18 cellular contexts compared by ENCODE assay signal in the genomic region with DNA sequence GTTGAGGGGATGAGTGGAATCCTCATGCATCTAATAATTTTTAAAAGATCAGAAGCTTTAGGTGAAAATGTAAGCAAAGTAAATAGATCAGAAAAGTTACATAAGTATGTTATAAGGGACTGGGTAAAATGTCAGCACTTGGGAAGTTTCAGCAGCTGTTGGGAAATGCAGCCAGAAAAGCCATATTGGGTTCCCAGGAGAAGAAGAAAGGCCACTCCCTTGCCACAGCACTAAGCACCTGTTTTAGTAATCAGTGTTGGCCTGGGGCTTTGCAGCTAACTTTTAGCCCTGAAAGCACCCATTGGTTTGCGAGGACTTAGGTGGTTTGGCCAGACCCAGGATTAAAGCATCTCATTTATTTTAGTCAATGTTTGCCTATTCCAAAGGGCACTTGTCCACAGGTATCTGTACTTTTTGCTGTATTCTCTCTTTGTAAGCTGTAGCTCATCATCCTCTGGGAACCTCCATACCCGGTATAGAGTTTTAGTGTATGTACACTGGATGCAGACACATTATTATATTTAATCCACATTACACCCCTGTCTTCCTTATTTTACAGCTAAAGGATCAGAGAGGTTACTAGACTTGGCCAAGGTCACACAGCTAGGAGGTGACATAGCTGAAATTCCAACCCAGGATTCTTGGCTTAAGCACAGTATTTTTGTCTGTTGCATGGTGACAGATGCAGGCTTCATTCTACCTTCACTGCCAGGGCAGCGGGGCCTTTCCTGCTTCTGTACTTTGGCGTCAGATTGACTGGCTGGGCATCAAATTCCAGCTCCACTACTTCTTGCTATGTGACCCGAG.
DNase-seq lines count a peak whose midpoint lies in the region; ATAC-seq and TF ChIP-seq lines count a peak whose summit lies in the region.
"Had no signal": no experiment of that assay in that cellular context is flagged by ENCODE, and none has a peak within 500 bp of the region (broad histone marks: within the 10 kb centered on the region; RNA-seq: fewer than 3 reads in every experiment).

No MANE protein-coding gene starts in this region.

- no peak overlapping the region for H3K4me2 ChIP-seq in neuronal stem cell (ENCODE audit: insufficient read depth, low read length, poor library complexity, severe bottlenecking)

- H2BK15ac ChIP-seq in neuronal stem cell (ENCODE audit: low read length) = no peak overlapping the region

- peaks cover 5% of the 10 kb centered on the region for H3K27me3 Mint-ChIP-seq in activated CD8-positive, alpha-beta memory T cell treated with anti-CD3 and anti-CD28 coated beads, Interleukin-2, amount 10 ng/mL, durations not matched to agents 7 days and 5 days
- H3K27me3 Mint-ChIP-seq: activated CD4-positive, alpha-beta memory T cell treated with anti-CD3 and anti-CD28 coated beads for 36 hours; activated naive CD4-positive, alpha-beta T cell treated with anti-CD3 and anti-CD28 coated beads, Interleukin-2, amount 50 U/mL, for 24 hours; stimulated activated naive B cell treated with anti-CD40 and anti-IgM and Interleukin-4, amounts not matched to agents 10 μg/mL and 1 μg/mL and 100 μg/mL, for 72 hours had no signal

- no peak overlapping the region for H3K4me3 Mint-ChIP-seq in activated CD8-positive, alpha-beta memory T cell treated with anti-CD3 and anti-CD28 coated beads, Interleukin-2, amount 10 ng/mL, durations not matched to agents 7 days and 5 days
- H3K4me3 Mint-ChIP-seq: activated CD4-positive, alpha-beta memory T cell treated with anti-CD3 and anti-CD28 coated beads for 36 hours; activated naive CD4-positive, alpha-beta T cell treated with anti-CD3 and anti-CD28 coated beads, Interleukin-2, amount 50 U/mL, for 24 hours; activated T-cell treated with anti-CD3 and anti-CD28 coated beads, Interleukin-2, amount 50 U/mL, for 4 hours; stimulated activated naive B cell treated with anti-CD40 and anti-IgM and Interleukin-4, amounts not matched to agents 10 μg/mL and 1 μg/mL and 100 μg/mL, for 72 hours had no signal

- no peak overlapping the region for H3K23ac ChIP-seq in neuronal stem cell (ENCODE audit: low read depth, low read length, poor library complexity)

- peaks cover 6 to 7% of the 10 kb centered on the region in 2 donors for H3K4me1 ChIP-seq in neuronal stem cell (ENCODE audit: control insufficient read depth in 2 of 2, insufficient read depth in 1 of 2, low read depth in 1 of 2, low read length in 2 of 2)

- no peak overlapping the region for H3K18ac ChIP-seq in neuronal stem cell (ENCODE audit: low read length)

- no peak overlapping the region for H4K91ac ChIP-seq in neuronal stem cell (ENCODE audit: low read depth, low read length, poor library complexity)

- no peaks in the 10 kb centered on the region for H3K4me1 Mint-ChIP-seq in activated CD8-positive, alpha-beta memory T cell treated with anti-CD3 and anti-CD28 coated beads, Interleukin-2, amount 10 ng/mL, durations not matched to agents 7 days and 5 days
- H3K4me1 Mint-ChIP-seq: activated naive CD4-positive, alpha-beta T cell treated with anti-CD3 and anti-CD28 coated beads, Interleukin-2, amount 50 U/mL, for 24 hours had no signal

- no peak for TF ChIP-seq CTCF in AG10803 (conservative IDR thresholded peaks at IDR 0.05; ENCODE audit: low read length)

- no peak overlapping the region for H2BK120ac ChIP-seq in neuronal stem cell (ENCODE audit: low read depth, low read length)

- H3K79me1 ChIP-seq in neuronal stem cell (ENCODE audit: low read depth, low read length) = no peaks in the 10 kb centered on the region

- no peak overlapping the region for H2AK5ac ChIP-seq in neuronal stem cell (ENCODE audit: low read depth, low read length)

- peak; percentile 32 to 50 for ATAC-seq in left cardiac atrium
- ATAC-seq in activated CD8-positive, alpha-beta memory T cell treated with anti-CD3 and anti-CD28 coated beads, Interleukin-2, amount 10 ng/mL, durations not matched to agents 7 days and 5 days = no peak
- ATAC-seq: activated T-cell treated with anti-CD3 and anti-CD28 coated beads, Interleukin-2, amount 50 U/mL, for 4 hours; HCT116; stimulated activated naive B cell treated with anti-CD40 and anti-IgM and Interleukin-4, amounts not matched to agents 10 μg/mL and 1 μg/mL and 100 μg/mL, for 72 hours had no signal

- intact Hi-C loops in left cardiac atrium (cut with DNase I) = no loop called here

- H3K27me3 ChIP-seq in neuronal stem cell (ENCODE audit: control insufficient read depth in 3 of 3, insufficient read depth in 3 of 3, low read depth in 1 of 3, low read length in 3 of 3) = no peaks in the 10 kb centered on the region

- DNase-seq in AG10803 (ENCODE audit: low read depth) (peak; percentile 41), NCI-H446 treated with DMSO at 0.1 percent for 48 hours (lab: John Stamatoyannopoulos, UW) (peak; percentile 46), left cardiac atrium (peak; percentile 41), neuronal stem cell (ENCODE audit: low spot score) (no peak), NCI-H748 (lab: John Stamatoyannopoulos, UW; ENCODE audit: unreplicated experiment) (no peak), SIG-M5 (lab: John Stamatoyannopoulos, UW) (no peak)
- DNase-seq in activated CD8-positive, alpha-beta memory T cell treated with anti-CD3 and anti-CD28 coated beads, Interleukin-2, amount 10 ng/mL, durations not matched to agents 7 days and 5 days = no peak
- no peak for DNase-seq in stimulated activated CD4-positive, alpha-beta T cell treated with anti-CD3 and anti-CD28 coated beads, Interleukin-1b, Interleukin-23, amount 100 ng/mL, for 48 hours
- DNase-seq: activated CD4-positive, alpha-beta memory T cell treated with anti-CD3 and anti-CD28 coated beads for 36 hours; activated T-cell treated with anti-CD3 and anti-CD28 coated beads, Interleukin-2, amount 50 U/mL, for 4 hours; effector CD8-positive, alpha-beta T cell; NCI-H1436 treated with DMSO at 0.1 percent for 48 hours; NCI-H345; stimulated activated CD4-positive, alpha-beta T cell treated with anti-CD3 and anti-CD28 coated beads, Interleukin-12 subunit alpha, Interleukin-12 subunit beta, amount 100 ng/mL, for 4 hours; stimulated activated naive B cell treated with anti-CD40 and anti-IgM and Interleukin-4, amounts not matched to agents 10 μg/mL and 1 μg/mL and 100 μg/mL, for 72 hours; WERI-Rb-1 had no signal

- no peak overlapping the region for H2BK5ac ChIP-seq in neuronal stem cell (ENCODE audit: low read length)

- WGBS in neuronal stem cell (ENCODE audit: extremely low coverage in 2 of 2, insufficient read length in 2 of 2, insufficient replicate concordance in 1 of 2), 2 donors = no CpG with 5 or more reads among the region's 5 CpGs

- peak overlapping the region; percentile 53 for H2BK12ac ChIP-seq in neuronal stem cell (ENCODE audit: low read length)

- CTCF ChIA-PET in activated CD8-positive, alpha-beta memory T cell treated with anti-CD3 and anti-CD28 coated beads, Interleukin-2, amount 10 ng/mL, durations not matched to agents 7 days and 5 days (lab: Charles Lee) = interaction anchor here (1.2 kb wide), 1 partner anchor 204 kb away, joined by 3 read pairs; no protein-coding TSS in a partner anchor

- no peaks in the 10 kb centered on the region for H3K36me3 Mint-ChIP-seq in activated CD8-positive, alpha-beta memory T cell treated with anti-CD3 and anti-CD28 coated beads, Interleukin-2, amount 10 ng/mL, durations not matched to agents 7 days and 5 days
- H3K36me3 Mint-ChIP-seq: activated CD4-positive, alpha-beta memory T cell treated with anti-CD3 and anti-CD28 coated beads for 36 hours; activated naive CD4-positive, alpha-beta T cell treated with anti-CD3 and anti-CD28 coated beads, Interleukin-2, amount 50 U/mL, for 24 hours; stimulated activated naive B cell treated with anti-CD40 and anti-IgM and Interleukin-4, amounts not matched to agents 10 μg/mL and 1 μg/mL and 100 μg/mL, for 72 hours had no signal

- no peak overlapping the region for H3K14ac ChIP-seq in neuronal stem cell (ENCODE audit: low read length)

- H3K4me3 ChIP-seq in AG10803 (ENCODE audit: low read length) = no peak overlapping the region
- H3K4me3 ChIP-seq in neuronal stem cell (ENCODE audit: low read length in 2 of 2) = no peak overlapping the region

- H3K36me3 ChIP-seq in neuronal stem cell (replicated peaks in 1 of 2; ENCODE audit: control insufficient read depth in 2 of 2, insufficient read depth in 2 of 2, low read length in 2 of 2) = no peaks in the 10 kb centered on the region
- H3K36me3 ChIP-seq: WERI-Rb-1 had no signal

- H2AFZ ChIP-seq in neuronal stem cell (ENCODE audit: low read length) = no peak overlapping the region

- H3K27ac ChIP-seq in neuronal stem cell (replicated peaks; ENCODE audit: low read length) = no peak overlapping the region
- H3K27ac ChIP-seq: WERI-Rb-1 had no signal

- H3K4ac ChIP-seq in neuronal stem cell (ENCODE audit: low read length) = no peak overlapping the region

- no peak overlapping the region for H3K27ac Mint-ChIP-seq in activated CD8-positive, alpha-beta memory T cell treated with anti-CD3 and anti-CD28 coated beads, Interleukin-2, amount 10 ng/mL, durations not matched to agents 7 days and 5 days
- H3K27ac Mint-ChIP-seq: activated CD4-positive, alpha-beta memory T cell treated with anti-CD3 and anti-CD28 coated beads for 36 hours; activated naive CD4-positive, alpha-beta T cell treated with anti-CD3 and anti-CD28 coated beads, Interleukin-2, amount 50 U/mL, for 24 hours; stimulated activated naive B cell treated with anti-CD40 and anti-IgM and Interleukin-4, amounts not matched to agents 10 μg/mL and 1 μg/mL and 100 μg/mL, for 72 hours had no signal

- no peaks in the 10 kb centered on the region for H3K9me3 Mint-ChIP-seq in activated CD8-positive, alpha-beta memory T cell treated with anti-CD3 and anti-CD28 coated beads, Interleukin-2, amount 10 ng/mL, durations not matched to agents 7 days and 5 days (ENCODE audit: low read depth)
- H3K9me3 Mint-ChIP-seq: activated CD4-positive, alpha-beta memory T cell treated with anti-CD3 and anti-CD28 coated beads for 36 hours; activated naive CD4-positive, alpha-beta T cell treated with anti-CD3 and anti-CD28 coated beads, Interleukin-2, amount 50 U/mL, for 24 hours; activated T-cell treated with anti-CD3 and anti-CD28 coated beads, Interleukin-2, amount 50 U/mL, for 4 hours; stimulated activated naive B cell treated with anti-CD40 and anti-IgM and Interleukin-4, amounts not matched to agents 10 μg/mL and 1 μg/mL and 100 μg/mL, for 72 hours had no signal

- no peak overlapping the region for H4K8ac ChIP-seq in neuronal stem cell (ENCODE audit: low read depth, low read length)

- no peaks in the 10 kb centered on the region for H3K9me3 ChIP-seq in neuronal stem cell (replicated peaks in 1 of 2; ENCODE audit: control insufficient read depth in 2 of 2, insufficient read depth in 1 of 2, low read depth in 1 of 2, low read length in 2 of 2)

- H3K9ac ChIP-seq in neuronal stem cell (ENCODE audit: low read depth, low read length, poor library complexity) = no peak overlapping the region

Comparison
In these comparisons a context has a peak if more than half of its experiments do, and no peak if none do; other contexts are left out.
1. DNase-seq: peak in AG10803 (single experiment), NCI-H446 treated with DMSO at 0.1 percent for 48 hours (single experiment) and left cardiac atrium (single experiment); none in neuronal stem cell (single experiment), NCI-H748 (single experiment), activated CD8-positive, alpha-beta memory T cell treated with anti-CD3 and anti-CD28 coated beads, Interleukin-2, amount 10 ng/mL, durations not matched to agents 7 days and 5 days (single experiment), SIG-M5 (single experiment) and stimulated activated CD4-positive, alpha-beta T cell treated with anti-CD3 and anti-CD28 coated beads, Interleukin-1b, Interleukin-23, amount 100 ng/mL, for 48 hours (single experiment).